Comparison of ENCODE assay signal across 10 cellular contexts in the genomic region with DNA sequence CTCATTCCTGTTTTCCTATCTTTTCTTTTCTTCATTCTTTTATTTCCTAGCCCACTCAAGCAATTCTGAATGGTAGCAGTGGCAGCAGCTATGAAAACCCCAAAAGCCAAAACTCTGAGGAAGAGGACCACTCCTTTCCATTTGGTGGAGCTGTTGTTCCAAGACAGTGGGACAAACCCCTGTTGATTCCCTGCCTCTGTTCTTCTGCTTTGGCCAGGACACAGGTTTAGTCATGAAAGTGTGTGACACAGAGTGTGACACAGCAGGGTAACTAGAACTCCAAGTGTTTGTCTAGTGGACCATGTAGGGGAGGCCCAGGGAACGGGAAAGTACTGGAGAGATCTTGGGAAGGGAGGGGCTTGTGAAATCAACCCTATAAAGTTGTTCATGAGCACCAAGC.
DNase-seq lines count a peak whose midpoint lies in the region; ATAC-seq, FAIRE-seq and TF ChIP-seq lines count a peak whose summit lies in the region.
"Had no signal": no experiment of that assay in that cellular context is flagged by ENCODE, and none has a peak within 500 bp of the region (broad histone marks: within the 10 kb centered on the region; RNA-seq: fewer than 3 reads in every experiment).

No MANE protein-coding gene starts in this region.

- POLR2A ChIA-PET in GM12878 (lab: Charles Lee), result no interaction called here

- H3K4me3 ChIP-seq in GM12878, result no peak overlapping the region
- no peak overlapping the region for H3K4me3 ChIP-seq in neuronal stem cell (ENCODE audit: low read length in 2 of 2)
- H3K4me3 ChIP-seq: ovary had no signal

- H2BK5ac ChIP-seq in neuronal stem cell (ENCODE audit: low read length), result no peak overlapping the region

- in situ Hi-C loops in GM13977 (cut with MboI; ENCODE audit: low pct_unique_long_range_greater_than_20kb, low sequenced_read_pairs, unreplicated experiment), result no loop called here
- in situ Hi-C loops in GM12878 (cut with MboI), result no loop called here

- H3K9me3 ChIP-seq in GM12878 (replicated peaks; ENCODE audit: control insufficient read depth, insufficient read depth, low read length) (no peaks in the 10 kb centered on the region), neuronal stem cell (replicated peaks in 1 of 2; ENCODE audit: control insufficient read depth in 2 of 2, insufficient read depth in 1 of 2, low read depth in 1 of 2, low read length in 2 of 2) (no peaks in the 10 kb centered on the region)
- H3K9me3 ChIP-seq: ovary had no signal

- no peak overlapping the region for H3K4me2 ChIP-seq in GM12878 (ENCODE audit: control insufficient read depth, insufficient read depth)
- H3K4me2 ChIP-seq in neuronal stem cell (ENCODE audit: insufficient read depth, low read length, poor library complexity, severe bottlenecking), result no peak overlapping the region

- no peak overlapping the region for H4K91ac ChIP-seq in neuronal stem cell (ENCODE audit: low read depth, low read length, poor library complexity)

- H3K9ac ChIP-seq in GM12878 (ENCODE audit: control insufficient read depth, insufficient read depth, low read length) (no peak overlapping the region), neuronal stem cell (ENCODE audit: low read depth, low read length, poor library complexity) (no peak overlapping the region)

- H3K18ac ChIP-seq in neuronal stem cell (ENCODE audit: low read length), result no peak overlapping the region

- no peak overlapping the region for H2BK12ac ChIP-seq in neuronal stem cell (ENCODE audit: low read length)

- H2AK5ac ChIP-seq in neuronal stem cell (ENCODE audit: low read depth, low read length), result no peak overlapping the region

- H3K27ac ChIP-seq in GM12878 (ENCODE audit: control insufficient read depth, insufficient read depth) (no peak overlapping the region), neuronal stem cell (replicated peaks; ENCODE audit: low read length) (no peak overlapping the region)
- H3K27ac ChIP-seq: ovary had no signal

- DNase-seq in GM13977 (ENCODE audit: low spot score), result no peak
- peak; percentile 36 for DNase-seq in NCI-H1436 treated with DMSO at 0.1 percent for 48 hours (lab: John Stamatoyannopoulos, UW)
- DNase-seq in GM12878 (ENCODE audit: low read depth, low spot score), result no peak
- peak; percentile 48 for DNase-seq in neuronal stem cell (ENCODE audit: low spot score)
- no peak for DNase-seq in omental fat pad (ENCODE audit: low spot score)
- no peak for DNase-seq in midbrain (lab: John Stamatoyannopoulos, UW)
- DNase-seq: activated naive CD4-positive, alpha-beta T cell treated with Interleukin-2 at 50 U/mL for 16 hours; ovary; stimulated activated CD8-positive, alpha-beta memory T cell treated with anti-CD3 and anti-CD28 coated beads, Interleukin-4, amount 100 ng/mL, for 48 hours had no signal

- SMC1A ChIA-PET in GM12878 (lab: Charles Lee; ENCODE audit: uncharacterized antibody, unreplicated experiment), result interaction anchor here (1.2 kb wide), 1 partner anchor 269 kb away, joined by 3 read pairs; no protein-coding TSS in a partner anchor

- H4K20me1 ChIP-seq in GM12878 (ENCODE audit: control insufficient read depth, insufficient read depth), result no peaks in the 10 kb centered on the region

- no peak for ATAC-seq in GM12878
- no peak for ATAC-seq in omental fat pad (ENCODE audit: low FRiP score)
- no peak for ATAC-seq in HG02870 (IDR thresholded peaks at IDR 0.05; ENCODE audit: unreplicated experiment)

- H3K14ac ChIP-seq in neuronal stem cell (ENCODE audit: low read length), result no peak overlapping the region

- 0% methylated on average over 1 of the region's 1 CpG for WGBS in GM12878 (ENCODE audit: insufficient coverage, insufficient replicate concordance, low lambda C conversion rate, missing lambda C conversion rate)
- no CpG with 5 or more reads among the region's 1 CpG for WGBS in neuronal stem cell (ENCODE audit: extremely low coverage in 2 of 2, insufficient read length in 2 of 2, insufficient replicate concordance in 1 of 2), 2 donors

- no TSS peak for BruUV-seq in GM12878 (replicated peaks; lab: Mats Ljungman, UMichigan)

- no peak for TF ChIP-seq POLR2A in GM12878 (IDR thresholded peaks at IDR 0.05; ENCODE audit: low read depth, low read length)

- TF ChIP-seq CTCF in GM13977 (IDR thresholded peaks at IDR 0.05; ENCODE audit: extremely low read depth, insufficient read depth, missing control alignments) (peak; percentile 14), GM12878 (IDR thresholded peaks at IDR 0.05 in 2 of 3, conservative IDR thresholded peaks at IDR 0.05 in 1 of 3; ENCODE audit: control insufficient read depth in 2 of 3, extremely low read depth in 1 of 3, insufficient read depth in 1 of 3, low read depth in 3 of 3, low read length in 3 of 3) (peak in 1 of 3 experiments; percentile 34; a peak in 2 of 6 replicates), omental fat pad (IDR thresholded peaks at IDR 0.05) (no peak)

- no peak for FAIRE-seq in GM12878 (lab: Jason Lieb, UNC)

- RAD21 ChIA-PET in GM12878 (lab: Charles Lee; ENCODE audit: unreplicated experiment), result interaction anchor here (1.5 to 1.6 kb wide), 2 partner anchors 36 to 269 kb away, joined by 3 to 11 read pairs; no protein-coding TSS in a partner anchor

- H3K4me1 ChIP-seq in GM12878 (ENCODE audit: control insufficient read depth, insufficient read depth, low read length) (no peaks in the 10 kb centered on the region), neuronal stem cell (ENCODE audit: control insufficient read depth in 2 of 2, insufficient read depth in 1 of 2, low read depth in 1 of 2, low read length in 2 of 2) (no peaks in the 10 kb centered on the region)

- H2AFZ ChIP-seq in GM12878 (ENCODE audit: control insufficient read depth, low read depth, low read length) (no peak overlapping the region), neuronal stem cell (ENCODE audit: low read length) (no peak overlapping the region)

- intact Hi-C loops in GM12878 (cut with micrococcal nuclease; ENCODE audit: unreplicated experiment), result loop anchor here (1.0 kb wide), 1 partner anchor 269 kb away; no protein-coding TSS in a partner anchor

- H3K27me3 ChIP-seq in GM12878 (replicated peaks in 1 of 2; ENCODE audit: control insufficient read depth in 2 of 2, insufficient read depth in 2 of 2, low read length in 1 of 2) (no peaks in the 10 kb centered on the region), neuronal stem cell (ENCODE audit: control insufficient read depth in 3 of 3, insufficient read depth in 3 of 3, low read depth in 1 of 3, low read length in 3 of 3) (peaks cover 0 to 15% (median 0%) of the 10 kb centered on the region in 3 experiments)
- H3K27me3 ChIP-seq: ovary had no signal

- no peaks in the 10 kb centered on the region for H3K79me2 ChIP-seq in GM12878 (ENCODE audit: control insufficient read depth, insufficient read depth, low read length)

- no peak for TF ChIP-seq EP300 in GM12878 (IDR thresholded peaks at IDR 0.05; ENCODE audit: borderline replicate concordance in 1 of 2, control insufficient read depth in 1 of 2, low read depth in 2 of 2, low read length in 2 of 2)

- no peak overlapping the region for H2BK120ac ChIP-seq in neuronal stem cell (ENCODE audit: low read depth, low read length)

- no peak overlapping the region for H2BK15ac ChIP-seq in neuronal stem cell (ENCODE audit: low read length)

- H3K23ac ChIP-seq in neuronal stem cell (ENCODE audit: low read depth, low read length, poor library complexity), result no peak overlapping the region

- no peak overlapping the region for H4K8ac ChIP-seq in neuronal stem cell (ENCODE audit: low read depth, low read length)

- CTCF ChIA-PET in GM12878 (lab: Yijun Ruan, JAX), result interaction anchor here (0.6 to 1.6 kb wide), 3 partner anchors 212 to 500 kb away, joined by 3 to 4 read pairs (median 4); no protein-coding TSS in a partner anchor

- H3K36me3 ChIP-seq in GM12878 (ENCODE audit: control insufficient read depth in 2 of 2, insufficient read depth in 2 of 2, low read length in 1 of 2), result no peaks in the 10 kb centered on the region
- H3K36me3 ChIP-seq in neuronal stem cell (replicated peaks in 1 of 2; ENCODE audit: control insufficient read depth in 2 of 2, insufficient read depth in 2 of 2, low read length in 2 of 2), result no peaks in the 10 kb centered on the region
- H3K36me3 ChIP-seq: ovary had no signal

- no peak overlapping the region for H3K4ac ChIP-seq in neuronal stem cell (ENCODE audit: low read length)

- no peaks in the 10 kb centered on the region for H3K79me1 ChIP-seq in neuronal stem cell (ENCODE audit: low read depth, low read length)

- TF ChIP-seq RAD21 in GM12878 (IDR thresholded peaks at IDR 0.05; ENCODE audit: insufficient read depth, low read depth, low read length), result peak; percentile 39; the same call in 1 of the 2 replicates

TF ChIP-seq in GM12878, 131 proteins besides CTCF, POLR2A, EP300 and RAD21 (continues in another document):
- TF ChIP-seq SMC3 (IDR thresholded peaks at IDR 0.05; ENCODE audit: borderline replicate concordance, low read length) (peak; percentile 10; the same call in 1 of the 2 replicates), MTA2 (IDR thresholded peaks at IDR 0.05; ENCODE audit: low read depth) (no peak), HDAC2 (IDR thresholded peaks at IDR 0.05) (no peak), ZNF274 (IDR thresholded peaks at IDR 0.05; ENCODE audit: insufficient read depth, insufficient read length) (no peak), RFX5 (IDR thresholded peaks at IDR 0.05; ENCODE audit: low read depth, low read length) (no peak)
- TF ChIP-seq, protein P1, sequence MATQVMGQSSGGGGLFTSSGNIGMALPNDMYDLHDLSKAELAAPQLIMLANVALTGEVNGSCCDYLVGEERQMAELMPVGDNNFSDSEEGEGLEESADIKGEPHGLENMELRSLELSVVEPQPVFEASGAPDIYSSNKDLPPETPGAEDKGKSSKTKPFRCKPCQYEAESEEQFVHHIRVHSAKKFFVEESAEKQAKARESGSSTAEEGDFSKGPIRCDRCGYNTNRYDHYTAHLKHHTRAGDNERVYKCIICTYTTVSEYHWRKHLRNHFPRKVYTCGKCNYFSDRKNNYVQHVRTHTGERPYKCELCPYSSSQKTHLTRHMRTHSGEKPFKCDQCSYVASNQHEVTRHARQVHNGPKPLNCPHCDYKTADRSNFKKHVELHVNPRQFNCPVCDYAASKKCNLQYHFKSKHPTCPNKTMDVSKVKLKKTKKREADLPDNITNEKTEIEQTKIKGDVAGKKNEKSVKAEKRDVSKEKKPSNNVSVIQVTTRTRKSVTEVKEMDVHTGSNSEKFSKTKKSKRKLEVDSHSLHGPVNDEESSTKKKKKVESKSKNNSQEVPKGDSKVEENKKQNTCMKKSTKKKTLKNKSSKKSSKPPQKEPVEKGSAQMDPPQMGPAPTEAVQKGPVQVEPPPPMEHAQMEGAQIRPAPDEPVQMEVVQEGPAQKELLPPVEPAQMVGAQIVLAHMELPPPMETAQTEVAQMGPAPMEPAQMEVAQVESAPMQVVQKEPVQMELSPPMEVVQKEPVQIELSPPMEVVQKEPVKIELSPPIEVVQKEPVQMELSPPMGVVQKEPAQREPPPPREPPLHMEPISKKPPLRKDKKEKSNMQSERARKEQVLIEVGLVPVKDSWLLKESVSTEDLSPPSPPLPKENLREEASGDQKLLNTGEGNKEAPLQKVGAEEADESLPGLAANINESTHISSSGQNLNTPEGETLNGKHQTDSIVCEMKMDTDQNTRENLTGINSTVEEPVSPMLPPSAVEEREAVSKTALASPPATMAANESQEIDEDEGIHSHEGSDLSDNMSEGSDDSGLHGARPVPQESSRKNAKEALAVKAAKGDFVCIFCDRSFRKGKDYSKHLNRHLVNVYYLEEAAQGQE (IDR thresholded peaks at IDR 0.05; ENCODE audit: low read depth, low read length), result no peak

Comparison
In these comparisons a context has a peak if more than half of its experiments do, and no peak if none do; other contexts are left out.
1. DNase-seq: peak in NCI-H1436 treated with DMSO at 0.1 percent for 48 hours (single experiment) and neuronal stem cell (single experiment); none in GM13977 (single experiment), GM12878 (single experiment), omental fat pad (single experiment) and midbrain (single experiment).